1 cellular context compared by ENCODE assay signal in the genomic region with DNA sequence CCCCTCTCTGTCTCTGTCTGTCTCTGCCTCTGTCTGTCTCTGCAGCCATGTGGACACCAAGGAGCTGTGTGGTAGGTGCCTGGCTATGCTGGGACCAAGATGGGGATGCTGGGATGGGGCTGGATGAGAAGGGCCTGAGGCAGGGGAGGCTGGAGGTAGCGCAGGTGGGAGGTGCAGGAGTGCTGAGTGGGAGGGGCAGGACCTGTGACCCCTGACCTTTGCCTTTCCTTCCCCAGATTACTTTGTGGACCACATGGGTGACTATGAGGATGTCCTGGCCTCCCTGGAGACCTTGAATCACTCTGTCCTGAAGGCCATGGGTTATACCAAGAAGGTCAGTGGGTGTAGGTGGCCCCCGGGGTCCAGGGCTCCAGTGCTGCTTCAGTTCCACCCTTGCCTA.
TF ChIP-seq lines count a peak whose summit lies in the region.

No MANE protein-coding gene starts in this region.

TF ChIP-seq in K562, 482 proteins besides CTCF, POLR2A, EP300 and RAD21:
- no peak for TF ChIP-seq ARID1B (IDR thresholded peaks at IDR 0.05)
- no peak for TF ChIP-seq ZNF77 (CRISPR knock-in tag; IDR thresholded peaks at IDR 0.05)
- peak; percentile 61 for TF ChIP-seq NR2C1 (IDR thresholded peaks at IDR 0.05)
- TF ChIP-seq NR2C1 (tag; IDR thresholded peaks at IDR 0.05): peak; percentile 59; the same call in 1 of the 2 replicates
- TF ChIP-seq, protein P1, sequence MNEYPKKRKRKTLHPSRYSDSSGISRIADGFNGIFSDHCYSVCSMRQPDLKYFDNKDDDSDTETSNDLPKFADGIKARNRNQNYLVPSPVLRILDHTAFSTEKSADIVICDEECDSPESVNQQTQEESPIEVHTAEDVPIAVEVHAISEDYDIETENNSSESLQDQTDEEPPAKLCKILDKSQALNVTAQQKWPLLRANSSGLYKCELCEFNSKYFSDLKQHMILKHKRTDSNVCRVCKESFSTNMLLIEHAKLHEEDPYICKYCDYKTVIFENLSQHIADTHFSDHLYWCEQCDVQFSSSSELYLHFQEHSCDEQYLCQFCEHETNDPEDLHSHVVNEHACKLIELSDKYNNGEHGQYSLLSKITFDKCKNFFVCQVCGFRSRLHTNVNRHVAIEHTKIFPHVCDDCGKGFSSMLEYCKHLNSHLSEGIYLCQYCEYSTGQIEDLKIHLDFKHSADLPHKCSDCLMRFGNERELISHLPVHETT (CRISPR knock-in tag; conservative IDR thresholded peaks at IDR 0.05 in 1 of 2, IDR thresholded peaks at IDR 0.05 in 1 of 2): no peak
- no peak for TF ChIP-seq NR2C2 (CRISPR knock-in tag; IDR thresholded peaks at IDR 0.05)
- TF ChIP-seq NR2C2 (tag; IDR thresholded peaks at IDR 0.05): peak; percentile 35; the same call in 1 of the 2 replicates
- TF ChIP-seq NCOA2 (IDR thresholded peaks at IDR 0.05; ENCODE audit: partially characterized antibody in 2 of 2): no peak
- TF ChIP-seq MBD2 (IDR thresholded peaks at IDR 0.05; ENCODE audit: borderline replicate concordance, low read depth): no peak
- TF ChIP-seq MTA2 (IDR thresholded peaks at IDR 0.05; ENCODE audit: low read depth): no peak
